ENCODE assay signal across 24 cellular contexts in the genomic region with DNA sequence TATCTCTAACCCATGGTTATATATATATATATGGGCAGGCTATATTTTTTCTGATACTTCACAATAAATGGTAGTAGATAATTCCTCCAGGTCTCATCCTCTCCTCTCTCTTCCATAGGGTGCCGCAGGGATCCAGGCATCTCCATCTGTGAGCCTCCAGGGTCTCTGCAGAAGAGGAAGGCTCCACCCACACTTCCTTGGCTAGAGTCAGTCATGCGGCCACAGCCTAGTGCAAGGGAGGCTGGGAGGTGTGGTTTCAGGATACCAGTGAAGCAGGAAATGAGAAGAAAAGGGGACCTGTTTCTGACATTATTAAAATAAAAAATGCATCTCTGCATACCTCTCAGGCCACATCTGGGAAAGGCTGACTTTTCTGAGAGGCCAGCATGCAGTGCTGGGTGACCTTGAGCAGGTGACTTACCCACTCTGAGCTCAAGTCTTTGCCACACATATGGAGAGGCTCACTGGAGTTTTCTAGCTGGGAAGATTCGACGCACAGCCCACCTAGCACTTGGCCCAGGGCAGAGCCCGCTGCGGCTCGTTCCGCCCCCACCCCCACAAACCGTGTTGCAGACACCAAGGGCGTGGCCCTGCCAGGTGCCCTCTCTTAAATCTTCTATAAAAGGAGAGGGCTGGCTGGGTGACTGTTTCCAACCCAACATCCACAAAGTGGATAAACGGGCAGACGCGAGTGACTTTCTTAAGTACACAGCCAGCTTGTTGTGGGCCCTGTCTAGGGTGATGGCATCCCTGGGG. TPM values are rescaled to one million over a fixed set of nuclear protein-coding genes. Genes with fewer than 3 reads are reported as not detected.
"Had no signal": no experiment of that assay in that cellular context is flagged by ENCODE, and none has a peak within 500 bp of the region (broad histone marks: within the 10 kb centered on the region; RNA-seq: fewer than 3 reads in every experiment).

No MANE protein-coding gene starts in this region.

- H3K36me3 Mint-ChIP-seq: activated CD4-positive, alpha-beta memory T cell treated with anti-CD3 and anti-CD28 coated beads for 36 hours; activated naive CD4-positive, alpha-beta T cell treated with anti-CD3 and anti-CD28 coated beads, Interleukin-2, amount 10 ng/mL, durations not matched to agents 7 days and 5 days; immature natural killer cell; mesothelial cell of epicardium; natural killer cell treated with Interleukin-12 subunit alpha and Interleukin-12 subunit beta and Interleukin-15 and Interleukin-18, amount 100 ng/mL, for 72 hours had no signal

- H3K27me3 Mint-ChIP-seq: activated naive CD4-positive, alpha-beta T cell treated with anti-CD3 and anti-CD28 coated beads, Interleukin-2, amount 10 ng/mL, durations not matched to agents 7 days and 5 days had no signal

- DNase-seq: activated CD4-positive, alpha-beta memory T cell treated with anti-CD3 and anti-CD28 coated beads for 36 hours; activated CD4-positive, alpha-beta T cell treated with anti-CD3 and anti-CD28 coated beads for 48 hours; activated CD4-positive, CD25-positive, alpha-beta regulatory T cell; activated effector memory CD4-positive, alpha-beta T cell treated with Interleukin-2 at 50 U/mL for 16 hours; activated naive CD4-positive, alpha-beta T cell treated with anti-CD3 and anti-CD28 coated beads, Interleukin-2, amount 10 ng/mL, durations not matched to agents 7 days and 5 days; activated naive CD8-positive, alpha-beta T cell treated with anti-CD3 and anti-CD28 coated beads, Interleukin-2, amount 50 U/mL, for 24 hours; activated T-cell treated with anti-CD3 and anti-CD28 coated beads, Interleukin-2, amount 50 U/mL, for 72 hours; foreskin fibroblast; immature natural killer cell; left ventricle myocardium inferior; right cardiac atrium; stimulated activated CD4-positive, alpha-beta T cell treated with anti-CD3 and anti-CD28 coated beads, Interleukin-1b, Interleukin-23, amount 100 ng/mL, for 48 hours; T-helper 9 cell; thyroid gland had no signal

- H3K9me3 ChIP-seq: neutrophil, pancreas, thyroid gland had no signal

- FAIRE-seq: endometrium, pancreas had no signal

- H3K4me1 Mint-ChIP-seq: activated naive CD8-positive, alpha-beta T cell treated with anti-CD3 and anti-CD28 coated beads, Interleukin-2, amount 50 U/mL, for 24 hours; immature natural killer cell; mesothelial cell of epicardium had no signal

- H3K9me3 Mint-ChIP-seq: activated CD4-positive, alpha-beta memory T cell treated with anti-CD3 and anti-CD28 coated beads for 36 hours; activated naive CD8-positive, alpha-beta T cell treated with anti-CD3 and anti-CD28 coated beads, Interleukin-2, amount 50 U/mL, for 24 hours; activated T-cell treated with anti-CD3 and anti-CD28 coated beads, Interleukin-2, amount 50 U/mL, for 72 hours; natural killer cell treated with Interleukin-12 subunit alpha and Interleukin-12 subunit beta and Interleukin-15 and Interleukin-18, amount 100 ng/mL, for 72 hours; stimulated activated naive CD8-positive, alpha-beta T cell treated with anti-CD3 and anti-CD28 coated beads, Interleukin-15, Interleukin-2, amounts not matched to agents 100 ng/mL and 50 ng/mL, for 24 hours had no signal

- H2AFZ ChIP-seq: hepatocyte had no signal

- H3K36me3 ChIP-seq: cardiac muscle cell, left ventricle myocardium inferior, neutrophil, pancreas, thyroid gland had no signal

- H3K4me3 ChIP-seq: cardiac muscle cell, hepatocyte, left ventricle myocardium inferior, pancreas, skin epidermis, thyroid gland had no signal

- H3K27me3 ChIP-seq: cardiac muscle cell, hepatocyte, pancreas, thyroid gland had no signal

- H3K4me2 ChIP-seq: hepatocyte had no signal

- H3K27ac Mint-ChIP-seq: activated CD4-positive, alpha-beta memory T cell treated with anti-CD3 and anti-CD28 coated beads for 36 hours; activated naive CD4-positive, alpha-beta T cell treated with anti-CD3 and anti-CD28 coated beads, Interleukin-2, amount 10 ng/mL, durations not matched to agents 7 days and 5 days; activated naive CD8-positive, alpha-beta T cell treated with anti-CD3 and anti-CD28 coated beads, Interleukin-2, amount 50 U/mL, for 24 hours; activated T-cell treated with anti-CD3 and anti-CD28 coated beads, Interleukin-2, amount 50 U/mL, for 72 hours; immature natural killer cell; mesothelial cell of epicardium; natural killer cell treated with Interleukin-12 subunit alpha and Interleukin-12 subunit beta and Interleukin-15 and Interleukin-18, amount 100 ng/mL, for 72 hours; stimulated activated naive CD8-positive, alpha-beta T cell treated with anti-CD3 and anti-CD28 coated beads, Interleukin-15, Interleukin-2, amounts not matched to agents 100 ng/mL and 50 ng/mL, for 24 hours had no signal

- ATAC-seq: activated naive CD8-positive, alpha-beta T cell treated with anti-CD3 and anti-CD28 coated beads, Interleukin-2, amount 50 U/mL, for 24 hours; activated T-cell treated with anti-CD3 and anti-CD28 coated beads, Interleukin-2, amount 50 U/mL, for 72 hours; natural killer cell treated with Interleukin-12 subunit alpha and Interleukin-12 subunit beta and Interleukin-15 and Interleukin-18, amount 100 ng/mL, for 72 hours; pancreas had no signal

- H3K4me3 Mint-ChIP-seq: activated CD4-positive, alpha-beta memory T cell treated with anti-CD3 and anti-CD28 coated beads for 36 hours; activated naive CD4-positive, alpha-beta T cell treated with anti-CD3 and anti-CD28 coated beads, Interleukin-2, amount 10 ng/mL, durations not matched to agents 7 days and 5 days; activated naive CD8-positive, alpha-beta T cell treated with anti-CD3 and anti-CD28 coated beads, Interleukin-2, amount 50 U/mL, for 24 hours; activated T-cell treated with anti-CD3 and anti-CD28 coated beads, Interleukin-2, amount 50 U/mL, for 72 hours; immature natural killer cell; mesothelial cell of epicardium; natural killer cell treated with Interleukin-12 subunit alpha and Interleukin-12 subunit beta and Interleukin-15 and Interleukin-18, amount 100 ng/mL, for 72 hours; stimulated activated naive CD8-positive, alpha-beta T cell treated with anti-CD3 and anti-CD28 coated beads, Interleukin-15, Interleukin-2, amounts not matched to agents 100 ng/mL and 50 ng/mL, for 24 hours had no signal

- H3K27ac ChIP-seq: hepatocyte, left ventricle myocardium inferior, neutrophil, pancreas, skin epidermis, thyroid gland had no signal

- H3K79me2 ChIP-seq: hepatocyte had no signal

- H3K4me1 ChIP-seq: pancreas had no signal

RNA-seq across cellular contexts. Expression of a gene that starts 47.9 kb away (rescaled TPM):
- total RNA-seq: activated CD4-positive, alpha-beta memory T cell treated with anti-CD3 and anti-CD28 coated beads for 36 hours; epithelial cell of proximal tubule; natural killer cell treated with Interleukin-12 subunit alpha and Interleukin-12 subunit beta and Interleukin-15 and Interleukin-18, amount 100 ng/mL, for 72 hours had no signal
- polyA plus RNA-seq: immature natural killer cell had no signal
